1 cellular context compared by ENCODE assay signal in the genomic region with DNA sequence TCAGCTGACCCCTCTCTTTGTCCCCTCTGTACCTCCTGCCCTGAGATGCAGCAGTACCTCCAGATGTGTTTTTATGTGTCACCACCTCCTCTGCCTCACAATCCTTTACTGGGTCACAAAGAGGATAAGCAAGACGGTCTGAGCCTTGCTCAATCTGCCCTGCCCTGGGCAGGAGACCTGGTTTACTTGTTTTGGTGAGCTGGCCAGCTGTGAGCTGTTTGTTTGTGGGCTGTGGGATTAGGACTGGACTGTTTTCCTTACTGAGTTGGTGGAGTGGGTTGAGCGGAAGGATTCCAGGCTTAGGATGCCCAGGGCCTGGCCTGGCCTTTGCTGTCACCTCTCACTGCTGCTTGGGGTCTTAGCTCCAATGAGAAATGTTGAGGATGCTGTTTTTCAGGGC.
TF ChIP-seq lines count a peak whose summit lies in the region.

No MANE protein-coding gene starts in this region.

TF ChIP-seq in HepG2, 621 proteins besides CTCF, POLR2A, EP300 and RAD21 (continued from another document):
- TF ChIP-seq, protein P1, sequence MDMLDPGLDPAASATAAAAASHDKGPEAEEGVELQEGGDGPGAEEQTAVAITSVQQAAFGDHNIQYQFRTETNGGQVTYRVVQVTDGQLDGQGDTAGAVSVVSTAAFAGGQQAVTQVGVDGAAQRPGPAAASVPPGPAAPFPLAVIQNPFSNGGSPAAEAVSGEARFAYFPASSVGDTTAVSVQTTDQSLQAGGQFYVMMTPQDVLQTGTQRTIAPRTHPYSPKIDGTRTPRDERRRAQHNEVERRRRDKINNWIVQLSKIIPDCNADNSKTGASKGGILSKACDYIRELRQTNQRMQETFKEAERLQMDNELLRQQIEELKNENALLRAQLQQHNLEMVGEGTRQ (IDR thresholded peaks at IDR 0.05; ENCODE audit: low read depth, low read length): no peak
- TF ChIP-seq, protein P1 (CRISPR knock-in tag; IDR thresholded peaks at IDR 0.05; ENCODE audit: borderline replicate concordance): no peak
- TF ChIP-seq ARNT (IDR thresholded peaks at IDR 0.05): no peak
- TF ChIP-seq, protein P2, sequence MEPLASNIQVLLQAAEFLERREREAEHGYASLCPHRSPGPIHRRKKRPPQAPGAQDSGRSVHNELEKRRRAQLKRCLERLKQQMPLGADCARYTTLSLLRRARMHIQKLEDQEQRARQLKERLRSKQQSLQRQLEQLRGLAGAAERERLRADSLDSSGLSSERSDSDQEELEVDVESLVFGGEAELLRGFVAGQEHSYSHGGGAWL (CRISPR knock-in tag; IDR thresholded peaks at IDR 0.05): no peak
- TF ChIP-seq ZNF788 (CRISPR knock-in tag; IDR thresholded peaks at IDR 0.05; ENCODE audit: borderline replicate concordance): no peak
- no peak for TF ChIP-seq KDM5A (IDR thresholded peaks at IDR 0.05; ENCODE audit: borderline replicate concordance, low read length)
- TF ChIP-seq FOXK1 (CRISPR knock-in tag; IDR thresholded peaks at IDR 0.05; ENCODE audit: borderline replicate concordance, low read depth): no peak
- TF ChIP-seq NFATC3 (CRISPR knock-in tag; IDR thresholded peaks at IDR 0.05): no peak
- no peak for TF ChIP-seq KMT2B (CRISPR knock-in tag; IDR thresholded peaks at IDR 0.05)
- TF ChIP-seq THAP11 (CRISPR knock-in tag; IDR thresholded peaks at IDR 0.05): no peak
- no peak for TF ChIP-seq FOSL2 (CRISPR knock-in tag; IDR thresholded peaks at IDR 0.05)
- no peak for TF ChIP-seq ZNF746 (CRISPR knock-in tag; IDR thresholded peaks at IDR 0.05)
